8 cellular contexts compared by ENCODE assay signal in the genomic region with DNA sequence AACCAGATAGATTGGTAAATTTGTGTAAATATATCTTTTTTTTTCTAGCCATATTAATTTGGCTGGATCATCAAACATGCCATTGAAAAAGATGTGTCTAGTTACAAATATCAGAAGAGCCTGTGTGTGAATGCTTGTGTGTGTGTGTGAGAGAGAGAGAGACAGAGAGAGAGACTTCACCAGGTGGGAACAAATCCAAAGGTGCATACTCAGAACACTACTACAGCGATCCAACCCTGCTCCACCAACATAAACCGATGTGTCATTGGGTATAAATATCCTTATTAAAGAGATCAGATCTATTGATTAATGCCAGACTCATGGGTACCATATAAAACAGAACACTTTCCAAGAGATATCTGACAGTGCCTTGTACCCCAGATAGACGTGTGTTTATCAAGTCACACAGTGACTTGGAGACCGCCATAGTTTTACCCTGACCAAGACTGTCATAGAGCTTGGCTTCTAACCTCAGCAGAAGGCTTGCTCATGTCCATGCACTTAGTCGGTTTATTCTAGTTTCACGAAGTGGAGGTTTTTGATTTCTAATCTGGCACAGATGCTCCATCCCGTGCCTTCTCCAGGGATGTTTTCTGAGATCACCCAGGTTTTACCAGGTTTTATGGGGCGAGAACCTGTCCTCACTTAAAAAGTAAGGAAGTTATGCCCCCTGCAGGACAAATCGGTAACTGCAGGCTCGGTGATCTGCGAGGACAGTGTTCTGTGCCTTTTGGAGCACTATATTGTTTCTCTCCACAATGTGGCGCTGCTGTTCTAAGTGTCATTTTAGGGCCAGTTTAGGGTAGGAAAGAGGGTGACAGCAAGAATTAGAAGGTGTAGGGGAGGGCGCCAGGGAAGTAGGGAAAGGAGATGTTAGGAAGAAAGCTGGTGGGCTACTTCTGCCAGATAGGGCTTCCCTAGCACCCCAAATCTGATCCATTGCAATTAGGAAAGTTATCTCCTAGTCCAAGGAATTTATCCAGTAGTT. TPM values are rescaled to one million over a fixed set of nuclear protein-coding genes. Genes with fewer than 3 reads are reported as not detected.
DNase-seq lines count a peak whose midpoint lies in the region; ATAC-seq, FAIRE-seq and TF ChIP-seq lines count a peak whose summit lies in the region.

No MANE protein-coding gene starts in this region.

- no peak overlapping the region for H2AK9ac ChIP-seq in IMR-90 (replicated peaks; ENCODE audit: low read depth, low read length, poor library complexity)

- peak; percentile 66; the same call in 1 of the 2 replicates for TF ChIP-seq POLR2A in IMR-90 (IDR thresholded peaks at IDR 0.05; ENCODE audit: low read depth, low read length)

- H2AK5ac ChIP-seq in IMR-90 (ENCODE audit: low read depth, low read length), result no peak overlapping the region

- H3K27me3 Mint-ChIP-seq in mesothelial cell of epicardium (ENCODE audit: low read depth), result peaks cover 5% of the 10 kb centered on the region

- H3K9me1 ChIP-seq in IMR-90 (ENCODE audit: insufficient read depth, low read length), result no peaks in the 10 kb centered on the region

- DNase-seq in IMR-90 (peak; percentile 89), NOMO-1 treated with dmso at 0.1 percent for 144 hours (lab: John Stamatoyannopoulos, UW; ENCODE audit: unreplicated experiment) (peak; percentile 87), mesothelial cell of epicardium (ENCODE audit: low spot score in 2 of 2, unreplicated experiment in 2 of 2) (peak; percentile 81 to 99)
- peak; percentile 99 for DNase-seq in activated CD8-positive, alpha-beta memory T cell treated with anti-CD3 and anti-CD28 coated beads for 24 hours
- DNase-seq in stimulated activated CD8-positive, alpha-beta memory T cell treated with anti-CD3 and anti-CD28 coated beads, Interleukin-4, amount 100 ng/mL, for 1 hour (ENCODE audit: low read depth in 2 of 2, low spot score in 1 of 2), result peak; percentile 89 to 98

- no peak overlapping the region for H3K23ac ChIP-seq in IMR-90 (ENCODE audit: low read depth, low read length)

- no peak overlapping the region for H3K9ac ChIP-seq in IMR-90 (ENCODE audit: low read depth, low read length)

- no peak overlapping the region for H4K5ac ChIP-seq in IMR-90 (ENCODE audit: low read depth, low read length)

- intact Hi-C loops in IMR-90 (cut with micrococcal nuclease), result loop anchor here (1.0 kb wide), 5 partner anchors 75 to 445 kb away; no protein-coding TSS in a partner anchor

- TF ChIP-seq RAD21 in IMR-90 (IDR thresholded peaks at IDR 0.05; ENCODE audit: low read length), result peak; percentile 99

- no peak overlapping the region for H3K56ac ChIP-seq in IMR-90 (ENCODE audit: extremely low read depth, insufficient read depth, low read length)

- BruUV-seq in IMR-90 (replicated peaks; lab: Mats Ljungman, UMichigan), result no TSS peak

- peak; percentile 83 for FAIRE-seq in endometrium (lab: Jason Lieb, UNC)

- POLR2A ChIA-PET in IMR-90 (lab: Charles Lee; ENCODE audit: unreplicated experiment), result no interaction called here

- H3K36me3 ChIP-seq in IMR-90 (ENCODE audit: control insufficient read depth, insufficient read depth, low read length), result no peaks in the 10 kb centered on the region

- H2BK20ac ChIP-seq in IMR-90 (ENCODE audit: low read depth, low read length), result no peak overlapping the region

- no peak overlapping the region for H3K4me2 ChIP-seq in IMR-90 (ENCODE audit: low read depth, low read length)

- H3K4ac ChIP-seq in IMR-90 (ENCODE audit: low read depth, low read length), result no peak overlapping the region

- no peak overlapping the region for H4K8ac ChIP-seq in IMR-90 (ENCODE audit: low read depth in 2 of 2, low read length in 2 of 2)

- no peak overlapping the region for H3K4me3 Mint-ChIP-seq in mesothelial cell of epicardium

- ATAC-seq in GM19467 (IDR thresholded peaks at IDR 0.05; ENCODE audit: unreplicated experiment), result peak; percentile 75
- ATAC-seq in IMR-90 (ENCODE audit: low read depth), result peak; percentile 99

- 0% methylated on average over 5 of the region's 13 CpGs; no CpG with 5 or more reads in 1 of the 2 experiments for WGBS in IMR-90 (ENCODE audit: extremely low coverage in 2 of 2, insufficient read length in 1 of 2), 2 experiments

- H3K4me3 ChIP-seq in IMR-90 (ENCODE audit: insufficient read depth, low read depth, low read length), result no peak overlapping the region

- H2BK15ac ChIP-seq in IMR-90 (ENCODE audit: low read depth, low read length), result no peak overlapping the region

- H3K79me1 ChIP-seq in IMR-90 (ENCODE audit: low read depth in 1 of 2, low read length in 2 of 2), result no peaks in the 10 kb centered on the region

- TF ChIP-seq CTCF in C4-2B (conservative IDR thresholded peaks at IDR 0.05) (peak; percentile 88), IMR-90 (conservative IDR thresholded peaks at IDR 0.05; ENCODE audit: low read depth, low read length) (peak; percentile 100; the same call in 1 of the 2 replicates), mesothelial cell of epicardium (IDR thresholded peaks at IDR 0.05; ENCODE audit: unreplicated experiment) (peak; percentile 100)

- peak overlapping the region; percentile 55 for H2AFZ ChIP-seq in IMR-90 (replicated peaks; ENCODE audit: low read length, poor library complexity)

- H2BK5ac ChIP-seq in IMR-90 (ENCODE audit: low read depth, low read length, poor library complexity, severe bottlenecking), result no peak overlapping the region

- no peaks in the 10 kb centered on the region for H3K4me1 Mint-ChIP-seq in mesothelial cell of epicardium

- no peaks in the 10 kb centered on the region for H3K9me3 Mint-ChIP-seq in mesothelial cell of epicardium

- H3K18ac ChIP-seq in IMR-90 (ENCODE audit: low read depth, low read length), result no peak overlapping the region

- no peaks in the 10 kb centered on the region for H3K4me1 ChIP-seq in IMR-90 (ENCODE audit: control insufficient read depth, insufficient read depth, low read length)

- no peak overlapping the region for H4K91ac ChIP-seq in IMR-90 (ENCODE audit: insufficient read depth, low read depth, low read length)

- no peaks in the 10 kb centered on the region for H4K20me1 ChIP-seq in IMR-90 (ENCODE audit: insufficient read depth, low read length)

- H3K9me3 ChIP-seq in IMR-90 (ENCODE audit: control insufficient read depth, insufficient read depth, low read length), result no peaks in the 10 kb centered on the region

- no peak overlapping the region for H3K27ac Mint-ChIP-seq in mesothelial cell of epicardium

- dilution Hi-C loops in IMR-90 (cut with HindIII; ENCODE audit: low sequenced_read_pairs, unreplicated experiment), result no loop called here

- no peaks in the 10 kb centered on the region for H3K36me3 Mint-ChIP-seq in mesothelial cell of epicardium

- CTCF ChIA-PET in IMR-90 (lab: Yijun Ruan, JAX), result interaction anchor here (0.6 to 2.5 kb wide), 11 partner anchors 15 to 95 kb away, joined by 3 to 19 read pairs (median 4); no protein-coding TSS in a partner anchor

- in situ Hi-C loops in IMR-90 (cut with MboI; ENCODE audit: low sequenced_read_pairs), result loop anchor here (5.0 to 10.0 kb wide), 3 partner anchors 74 to 129 kb away; no protein-coding TSS in a partner anchor

- no peak overlapping the region for H2BK120ac ChIP-seq in IMR-90 (ENCODE audit: low read depth, low read length)

- peaks cover 3% of the 10 kb centered on the region; the same call in 1 of the 2 replicates for H3K27me3 ChIP-seq in IMR-90 (ENCODE audit: control insufficient read depth, insufficient read depth, low read length)

- no peak overlapping the region for H3K14ac ChIP-seq in IMR-90 (replicated peaks; ENCODE audit: low read depth, low read length)

- H3K27ac ChIP-seq in C4-2B (no peak overlapping the region), IMR-90 (ENCODE audit: insufficient read depth, low read length) (no peak overlapping the region)

TF ChIP-seq in IMR-90, 13 proteins besides CTCF, POLR2A, EP300 and RAD21:
- no peak for TF ChIP-seq NFE2L2 (IDR thresholded peaks at IDR 0.05; ENCODE audit: low read depth, low read length)
- TF ChIP-seq BHLHE40 (IDR thresholded peaks at IDR 0.05; ENCODE audit: low read depth, low read length), result 0 out of 2 replicates have a peak, but pooled peaks have one; percentile 23
- peak; percentile 100 for TF ChIP-seq SMC3 (IDR thresholded peaks at IDR 0.05; ENCODE audit: low read depth, low read length)
- TF ChIP-seq CEBPB (IDR thresholded peaks at IDR 0.05; ENCODE audit: low read depth, low read length), result no peak
- 0 out of 2 replicates have a peak, but pooled peaks have one; percentile 15 for TF ChIP-seq RFX5 (IDR thresholded peaks at IDR 0.05; ENCODE audit: low read depth, low read length)

RNA-seq across cellular contexts. Expression of a gene that starts 29.3 kb away (rescaled TPM):
- total RNA-seq in IMR-90 (2012; rRNA removed), result not detected in 2 replicates
- 0.03 TPM in 1 of 2 replicates, not detected in the other for polyA plus RNA-seq in IMR-90 (2012; rRNA removed)
- not detected in 2 replicates for polyA plus RNA-seq in IMR-90 (2012; cell fraction: cytosol; rRNA removed)
- not detected in 2 replicates for polyA plus RNA-seq in IMR-90 (2012; cell fraction: nucleus; rRNA removed; ENCODE audit: low replicate concordance)
- 0.60 to 0.95 TPM (median 0.69 TPM) in 3 replicates for total RNA-seq in mesothelial cell of epicardium
